Comparison of ENCODE assay signal across 8 cellular contexts in genomic region chr6:8983202-8983688, GRCh38.
DNase-seq lines count a peak whose midpoint lies in the region; ATAC-seq and TF ChIP-seq lines count a peak whose summit lies in the region.

No MANE protein-coding gene starts in this region.

- H3K4me3 ChIP-seq in A673 (ENCODE audit: low read depth, low read length, poor library complexity, severe bottlenecking) (no peak overlapping the region), brain microvascular endothelial cell (ENCODE audit: low read depth, low read length) (no peak overlapping the region)

- intact Hi-C loops in A673 (cut with micrococcal nuclease; ENCODE audit: unreplicated experiment): loop anchor here (1.0 to 10.0 kb wide), 7 partner anchors 264 to 1446 kb away; no protein-coding TSS in a partner anchor

- TF ChIP-seq CTCF in A673 (conservative IDR thresholded peaks at IDR 0.05; ENCODE audit: low read depth, low read length) (peak; percentile 98), brain microvascular endothelial cell (IDR thresholded peaks at IDR 0.05; ENCODE audit: low read depth, low read length, missing control alignments) (peak; percentile 97)

- no peaks in the 10 kb centered on the region for H3K36me3 ChIP-seq in A673 (ENCODE audit: insufficient read depth, low read length, poor library complexity, severe bottlenecking)
- no peaks in the 10 kb centered on the region for H3K36me3 ChIP-seq in brain microvascular endothelial cell (replicated peaks)

- in situ Hi-C loops in brain microvascular endothelial cell (cut with HindIII; ENCODE audit: low pct_ligation_motif_present, low sequenced_read_pairs): no loop called here

- no peak overlapping the region for H3K4me3 Mint-ChIP-seq in immature natural killer cell

- POLR2A ChIA-PET in A673 (lab: Charles Lee; ENCODE audit: low non-redundant PET): no interaction called here

- peak; percentile 96 for DNase-seq in A673 (ENCODE audit: low spot score)
- peak; percentile 5 for DNase-seq in NCI-H187 treated with DMSO at 0.1 percent for 48 hours (lab: John Stamatoyannopoulos, UW)
- DNase-seq in T1000 (lab: John Stamatoyannopoulos, UW): peak; percentile 50
- DNase-seq in brain microvascular endothelial cell: peak; percentile 65
- DNase-seq in immature natural killer cell: peak; percentile 9 to 19 (median 14)
- DNase-seq in stimulated activated CD4-positive, alpha-beta T cell treated with anti-CD3 and anti-CD28 coated beads, Interleukin-12 subunit alpha, Interleukin-12 subunit beta, amount 100 ng/mL, for 48 hours (ENCODE audit: low read depth in 2 of 3, low spot score in 1 of 3): peak; percentile 19 to 59 (median 26)

- peak; percentile 98 for ATAC-seq in GM18511 (IDR thresholded peaks at IDR 0.05; ENCODE audit: unreplicated experiment)
- ATAC-seq in HG02970 (IDR thresholded peaks at IDR 0.05; ENCODE audit: low FRiP score, unreplicated experiment): peak; percentile 99

- peaks cover 0 to 2% (median 0%) of the 10 kb centered on the region in 3 donors for H3K27me3 Mint-ChIP-seq in immature natural killer cell (ENCODE audit: low read depth in 3 of 3)

- H3K27ac Mint-ChIP-seq in immature natural killer cell: no peak overlapping the region

- H3K36me3 Mint-ChIP-seq in immature natural killer cell: no peaks in the 10 kb centered on the region

- H3K9me3 ChIP-seq in A673 (ENCODE audit: low read depth, low read length, poor library complexity, severe bottlenecking): peaks cover 3% of the 10 kb centered on the region

- H3K9me3 Mint-ChIP-seq in immature natural killer cell: peaks cover 0 to 5% (median 0%) of the 10 kb centered on the region in 6 donors

- no TSS peak for BruUV-seq in A673 (replicated peaks; lab: Mats Ljungman, UMichigan)

- H3K27me3 ChIP-seq in A673 (replicated peaks; ENCODE audit: insufficient read depth, low read depth, low read length, poor library complexity) (no peaks in the 10 kb centered on the region), brain microvascular endothelial cell (replicated peaks) (no peaks in the 10 kb centered on the region)

- H3K4me1 Mint-ChIP-seq in immature natural killer cell: no peaks in the 10 kb centered on the region

- no peak overlapping the region for H3K27ac ChIP-seq in A673 (ENCODE audit: low read depth, low read length, poor library complexity, severe bottlenecking)
- H3K27ac ChIP-seq in brain microvascular endothelial cell: no peak overlapping the region

- CTCF ChIA-PET in A673 (lab: Charles Lee): interaction anchor here (0.6 to 1.2 kb wide), 5 partner anchors 10 to 1446 kb away, joined by 3 to 18 read pairs (median 6); partner anchors contain the start of gene TFAP2A

- peaks cover 19% of the 10 kb centered on the region for H3K4me1 ChIP-seq in A673 (ENCODE audit: insufficient read depth, low read length, poor library complexity, severe bottlenecking)

Comparison
In these comparisons a context has a peak if more than half of its experiments do, and no peak if none do; other contexts are left out.
1. DNase-seq: peak in every context shown above with its lines; median percentile 96 in A673; 65 in brain microvascular endothelial cell; 50 in T1000; 26 in stimulated activated CD4-positive, alpha-beta T cell treated with anti-CD3 and anti-CD28 coated beads, Interleukin-12 subunit alpha, Interleukin-12 subunit beta, amount 100 ng/mL, for 48 hours; 14 in immature natural killer cell; 5 in NCI-H187 treated with DMSO at 0.1 percent for 48 hours.